Comparison of ENCODE assay signal across 1 cellular context in the genomic region with DNA sequence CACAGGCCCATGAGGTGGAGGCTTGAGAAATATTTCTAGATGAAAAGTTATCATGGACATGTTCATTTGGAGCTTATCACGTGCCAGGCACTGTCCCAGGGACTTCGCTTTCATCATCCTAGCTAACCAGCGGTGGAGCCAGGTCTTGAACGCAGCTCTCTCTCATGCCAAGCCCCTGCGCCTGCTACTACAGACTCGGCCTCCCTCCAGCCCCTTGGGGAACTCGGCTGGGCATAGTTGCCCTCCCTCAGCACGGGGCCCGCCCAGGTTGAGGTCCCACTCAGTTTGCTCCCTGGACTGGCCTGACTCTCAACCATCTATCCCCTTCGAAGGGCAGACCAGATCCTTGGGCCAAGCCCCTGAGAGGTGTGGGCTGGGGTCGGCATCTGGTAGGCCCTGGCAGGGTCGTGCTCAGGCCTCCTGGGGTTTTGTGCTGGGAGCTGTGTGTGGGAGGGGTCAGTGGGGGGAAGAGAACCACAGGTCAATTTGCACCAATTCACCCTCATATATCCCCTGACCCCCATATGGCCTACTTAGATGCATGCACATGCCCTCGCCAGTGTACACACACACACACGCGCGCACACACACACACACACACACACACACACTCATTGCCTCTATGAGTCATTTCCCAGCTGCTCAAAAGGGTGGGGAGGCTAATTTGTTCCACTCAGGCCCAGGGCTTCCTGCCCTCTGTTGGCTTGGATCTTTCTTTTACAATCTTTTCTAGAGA.
TF ChIP-seq lines count a peak whose summit lies in the region.

No MANE protein-coding gene starts in this region.

TF ChIP-seq in K562, 482 proteins besides CTCF, POLR2A, EP300 and RAD21 (continued from another document and continues in another):
- TF ChIP-seq, protein P1, sequence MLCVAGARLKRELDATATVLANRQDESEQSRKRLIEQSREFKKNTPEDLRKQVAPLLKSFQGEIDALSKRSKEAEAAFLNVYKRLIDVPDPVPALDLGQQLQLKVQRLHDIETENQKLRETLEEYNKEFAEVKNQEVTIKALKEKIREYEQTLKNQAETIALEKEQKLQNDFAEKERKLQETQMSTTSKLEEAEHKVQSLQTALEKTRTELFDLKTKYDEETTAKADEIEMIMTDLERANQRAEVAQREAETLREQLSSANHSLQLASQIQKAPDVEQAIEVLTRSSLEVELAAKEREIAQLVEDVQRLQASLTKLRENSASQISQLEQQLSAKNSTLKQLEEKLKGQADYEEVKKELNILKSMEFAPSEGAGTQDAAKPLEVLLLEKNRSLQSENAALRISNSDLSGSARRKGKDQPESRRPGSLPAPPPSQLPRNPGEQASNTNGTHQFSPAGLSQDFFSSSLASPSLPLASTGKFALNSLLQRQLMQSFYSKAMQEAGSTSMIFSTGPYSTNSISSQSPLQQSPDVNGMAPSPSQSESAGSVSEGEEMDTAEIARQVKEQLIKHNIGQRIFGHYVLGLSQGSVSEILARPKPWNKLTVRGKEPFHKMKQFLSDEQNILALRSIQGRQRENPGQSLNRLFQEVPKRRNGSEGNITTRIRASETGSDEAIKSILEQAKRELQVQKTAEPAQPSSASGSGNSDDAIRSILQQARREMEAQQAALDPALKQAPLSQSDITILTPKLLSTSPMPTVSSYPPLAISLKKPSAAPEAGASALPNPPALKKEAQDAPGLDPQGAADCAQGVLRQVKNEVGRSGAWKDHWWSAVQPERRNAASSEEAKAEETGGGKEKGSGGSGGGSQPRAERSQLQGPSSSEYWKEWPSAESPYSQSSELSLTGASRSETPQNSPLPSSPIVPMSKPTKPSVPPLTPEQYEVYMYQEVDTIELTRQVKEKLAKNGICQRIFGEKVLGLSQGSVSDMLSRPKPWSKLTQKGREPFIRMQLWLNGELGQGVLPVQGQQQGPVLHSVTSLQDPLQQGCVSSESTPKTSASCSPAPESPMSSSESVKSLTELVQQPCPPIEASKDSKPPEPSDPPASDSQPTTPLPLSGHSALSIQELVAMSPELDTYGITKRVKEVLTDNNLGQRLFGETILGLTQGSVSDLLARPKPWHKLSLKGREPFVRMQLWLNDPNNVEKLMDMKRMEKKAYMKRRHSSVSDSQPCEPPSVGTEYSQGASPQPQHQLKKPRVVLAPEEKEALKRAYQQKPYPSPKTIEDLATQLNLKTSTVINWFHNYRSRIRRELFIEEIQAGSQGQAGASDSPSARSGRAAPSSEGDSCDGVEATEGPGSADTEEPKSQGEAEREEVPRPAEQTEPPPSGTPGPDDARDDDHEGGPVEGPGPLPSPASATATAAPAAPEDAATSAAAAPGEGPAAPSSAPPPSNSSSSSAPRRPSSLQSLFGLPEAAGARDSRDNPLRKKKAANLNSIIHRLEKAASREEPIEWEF (CRISPR knock-in tag; IDR thresholded peaks at IDR 0.05): no peak
- TF ChIP-seq STAG1 (CRISPR knock-in tag; IDR thresholded peaks at IDR 0.05; ENCODE audit: borderline replicate concordance): no peak
- no peak for TF ChIP-seq BRF1 (IDR thresholded peaks at IDR 0.05; ENCODE audit: borderline replicate concordance, extremely low read depth, insufficient read length)
- TF ChIP-seq TEAD4 (IDR thresholded peaks at IDR 0.05; ENCODE audit: low read length): no peak
- TF ChIP-seq TEAD4 (CRISPR knock-in tag; IDR thresholded peaks at IDR 0.05; ENCODE audit: borderline replicate concordance): no peak
- TF ChIP-seq, protein P2, sequence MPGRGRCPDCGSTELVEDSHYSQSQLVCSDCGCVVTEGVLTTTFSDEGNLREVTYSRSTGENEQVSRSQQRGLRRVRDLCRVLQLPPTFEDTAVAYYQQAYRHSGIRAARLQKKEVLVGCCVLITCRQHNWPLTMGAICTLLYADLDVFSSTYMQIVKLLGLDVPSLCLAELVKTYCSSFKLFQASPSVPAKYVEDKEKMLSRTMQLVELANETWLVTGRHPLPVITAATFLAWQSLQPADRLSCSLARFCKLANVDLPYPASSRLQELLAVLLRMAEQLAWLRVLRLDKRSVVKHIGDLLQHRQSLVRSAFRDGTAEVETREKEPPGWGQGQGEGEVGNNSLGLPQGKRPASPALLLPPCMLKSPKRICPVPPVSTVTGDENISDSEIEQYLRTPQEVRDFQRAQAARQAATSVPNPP (IDR thresholded peaks at IDR 0.05; ENCODE audit: borderline replicate concordance, insufficient read depth, insufficient read length): no peak
- no peak for TF ChIP-seq ZNF212 (CRISPR knock-in tag; IDR thresholded peaks at IDR 0.05)
- TF ChIP-seq PRPF4 (IDR thresholded peaks at IDR 0.05; ENCODE audit: insufficient read depth, low read depth, low read length, poor library complexity, severe bottlenecking): no peak
- TF ChIP-seq LCOR (CRISPR knock-in tag; IDR thresholded peaks at IDR 0.05): no peak
- TF ChIP-seq ZNF395 (CRISPR knock-in tag; IDR thresholded peaks at IDR 0.05): no peak
- TF ChIP-seq POLR2B (IDR thresholded peaks at IDR 0.05; ENCODE audit: low read depth, partially characterized antibody): no peak
- TF ChIP-seq CREM (IDR thresholded peaks at IDR 0.05; ENCODE audit: low read depth): peak; percentile 65
- TF ChIP-seq ZNF318 (IDR thresholded peaks at IDR 0.05; ENCODE audit: borderline replicate concordance in 1 of 2, low read depth in 1 of 2): peak in 1 of 2 experiments; percentile 79; a peak in 2 of 4 replicates
- TF ChIP-seq DIDO1 (tag; IDR thresholded peaks at IDR 0.05; ENCODE audit: low read depth): peak; percentile 48; the same call in 1 of the 2 replicates
- TF ChIP-seq PHF8 (IDR thresholded peaks at IDR 0.05; ENCODE audit: borderline replicate concordance, low read length): no peak
- TF ChIP-seq, protein P3, sequence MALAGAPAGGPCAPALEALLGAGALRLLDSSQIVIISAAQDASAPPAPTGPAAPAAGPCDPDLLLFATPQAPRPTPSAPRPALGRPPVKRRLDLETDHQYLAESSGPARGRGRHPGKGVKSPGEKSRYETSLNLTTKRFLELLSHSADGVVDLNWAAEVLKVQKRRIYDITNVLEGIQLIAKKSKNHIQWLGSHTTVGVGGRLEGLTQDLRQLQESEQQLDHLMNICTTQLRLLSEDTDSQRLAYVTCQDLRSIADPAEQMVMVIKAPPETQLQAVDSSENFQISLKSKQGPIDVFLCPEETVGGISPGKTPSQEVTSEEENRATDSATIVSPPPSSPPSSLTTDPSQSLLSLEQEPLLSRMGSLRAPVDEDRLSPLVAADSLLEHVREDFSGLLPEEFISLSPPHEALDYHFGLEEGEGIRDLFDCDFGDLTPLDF (CRISPR knock-in tag; IDR thresholded peaks at IDR 0.05): no peak
- TF ChIP-seq IRF2 (CRISPR knock-in tag; IDR thresholded peaks at IDR 0.05): no peak
